ENCODE assay signal across 1 cellular context in the genomic region with DNA sequence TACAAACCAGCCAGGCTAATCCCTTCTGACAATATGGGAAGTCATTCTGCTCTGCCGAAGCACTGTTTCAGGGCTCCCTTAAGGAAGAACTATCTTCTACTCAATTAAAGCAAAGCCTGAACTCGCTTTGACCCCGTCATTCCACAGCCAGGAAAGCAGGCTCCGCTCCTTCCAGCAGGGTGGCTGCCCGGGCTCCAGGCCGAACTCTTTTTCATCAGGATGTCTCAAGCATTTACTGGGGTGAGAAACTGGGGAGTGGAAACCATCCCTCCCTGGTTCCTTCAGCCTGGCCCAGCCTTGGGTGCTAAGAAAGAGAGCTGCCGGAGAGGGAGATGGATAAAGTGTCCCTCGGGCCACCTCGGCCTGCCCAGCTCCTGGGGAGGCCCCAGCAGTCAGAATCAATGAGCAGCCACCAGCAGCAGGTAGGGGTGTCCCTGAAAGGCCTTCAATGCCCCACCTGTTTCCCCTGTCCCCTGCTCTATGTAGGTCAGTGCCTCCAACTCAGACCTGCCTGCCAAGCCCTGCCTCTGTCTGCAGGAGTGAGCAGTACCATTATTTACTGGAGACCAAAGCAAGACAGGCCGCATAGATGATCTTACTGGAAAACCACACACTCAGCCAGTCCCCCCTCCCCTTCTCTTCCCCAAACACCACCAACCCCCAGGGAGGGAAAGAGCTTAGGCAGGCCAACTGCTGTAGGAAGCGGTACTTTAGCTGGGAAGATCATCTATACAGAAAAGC.
TF ChIP-seq lines count a peak whose summit lies in the region.

No MANE protein-coding gene starts in this region.

TF ChIP-seq in GM23338, 12 proteins besides CTCF, POLR2A, EP300 and RAD21 (continued from another document):
- TF ChIP-seq, protein P1, sequence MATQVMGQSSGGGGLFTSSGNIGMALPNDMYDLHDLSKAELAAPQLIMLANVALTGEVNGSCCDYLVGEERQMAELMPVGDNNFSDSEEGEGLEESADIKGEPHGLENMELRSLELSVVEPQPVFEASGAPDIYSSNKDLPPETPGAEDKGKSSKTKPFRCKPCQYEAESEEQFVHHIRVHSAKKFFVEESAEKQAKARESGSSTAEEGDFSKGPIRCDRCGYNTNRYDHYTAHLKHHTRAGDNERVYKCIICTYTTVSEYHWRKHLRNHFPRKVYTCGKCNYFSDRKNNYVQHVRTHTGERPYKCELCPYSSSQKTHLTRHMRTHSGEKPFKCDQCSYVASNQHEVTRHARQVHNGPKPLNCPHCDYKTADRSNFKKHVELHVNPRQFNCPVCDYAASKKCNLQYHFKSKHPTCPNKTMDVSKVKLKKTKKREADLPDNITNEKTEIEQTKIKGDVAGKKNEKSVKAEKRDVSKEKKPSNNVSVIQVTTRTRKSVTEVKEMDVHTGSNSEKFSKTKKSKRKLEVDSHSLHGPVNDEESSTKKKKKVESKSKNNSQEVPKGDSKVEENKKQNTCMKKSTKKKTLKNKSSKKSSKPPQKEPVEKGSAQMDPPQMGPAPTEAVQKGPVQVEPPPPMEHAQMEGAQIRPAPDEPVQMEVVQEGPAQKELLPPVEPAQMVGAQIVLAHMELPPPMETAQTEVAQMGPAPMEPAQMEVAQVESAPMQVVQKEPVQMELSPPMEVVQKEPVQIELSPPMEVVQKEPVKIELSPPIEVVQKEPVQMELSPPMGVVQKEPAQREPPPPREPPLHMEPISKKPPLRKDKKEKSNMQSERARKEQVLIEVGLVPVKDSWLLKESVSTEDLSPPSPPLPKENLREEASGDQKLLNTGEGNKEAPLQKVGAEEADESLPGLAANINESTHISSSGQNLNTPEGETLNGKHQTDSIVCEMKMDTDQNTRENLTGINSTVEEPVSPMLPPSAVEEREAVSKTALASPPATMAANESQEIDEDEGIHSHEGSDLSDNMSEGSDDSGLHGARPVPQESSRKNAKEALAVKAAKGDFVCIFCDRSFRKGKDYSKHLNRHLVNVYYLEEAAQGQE (IDR thresholded peaks at IDR 0.05; ENCODE audit: unreplicated experiment): no peak
- TF ChIP-seq CREB1 (CRISPR knock-in tag; IDR thresholded peaks at IDR 0.05; ENCODE audit: low read depth) (no peak), EZH2phosphoT487 (IDR thresholded peaks at IDR 0.05; ENCODE audit: unreplicated experiment) (no peak), STAT1 (IDR thresholded peaks at IDR 0.05; ENCODE audit: unreplicated experiment) (no peak), ZNF114 (CRISPR knock-in tag; IDR thresholded peaks at IDR 0.05) (no peak)
